ENCODE assay signal across 8 cellular contexts in the genomic region with DNA sequence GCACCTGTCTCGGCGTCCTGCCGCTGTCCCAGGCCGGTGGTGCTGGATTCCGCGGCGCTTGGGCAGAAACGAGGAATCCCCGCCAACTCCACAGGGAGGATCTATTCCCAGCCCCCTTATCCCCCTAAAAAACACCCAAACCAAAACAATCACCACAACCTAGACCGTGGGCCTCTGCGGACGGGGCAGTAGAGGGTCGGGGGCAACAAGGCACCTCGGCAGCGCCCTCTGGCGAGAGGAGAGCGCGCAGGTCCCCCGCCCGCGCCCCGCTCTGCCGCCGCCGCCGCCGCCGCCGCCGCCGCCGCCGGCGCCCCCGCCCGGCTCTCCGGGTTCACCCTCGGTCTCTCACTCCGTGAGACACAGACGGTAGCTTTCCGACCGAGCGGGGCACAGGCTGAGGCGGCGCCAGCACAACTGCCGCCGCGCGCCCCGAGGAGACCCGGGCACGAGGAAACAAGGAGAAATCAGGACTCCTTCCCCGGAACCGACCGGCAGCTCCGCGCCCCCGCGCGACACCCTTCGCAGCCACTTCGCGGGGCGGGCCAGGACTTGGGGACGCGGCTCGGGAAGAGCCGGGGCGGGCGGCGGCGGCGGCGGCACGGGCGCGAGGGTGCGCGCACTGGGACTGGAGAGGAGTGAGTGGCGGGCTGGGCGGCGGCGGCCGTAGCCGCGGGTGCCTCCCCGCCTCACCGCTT. TPM values are rescaled to one million over a fixed set of nuclear protein-coding genes. Genes with fewer than 3 reads are reported as not detected.
DNase-seq lines count a peak whose midpoint lies in the region; TF ChIP-seq lines count a peak whose summit lies in the region.

TSS of gene SLC35F1 (plus strand) at position 360 of the 695 bp plus-strand sequence.

- H3K27me3 Mint-ChIP-seq in neural crest cell (ENCODE audit: low read depth): peaks cover 4% of the 10 kb centered on the region

- H3K4me1 Mint-ChIP-seq in neural crest cell: peaks cover 27% of the 10 kb centered on the region

- H3K4me3 ChIP-seq in HEK293 (ENCODE audit: low read depth, low read length) (peak within 1 kb of the TSS; percentile 79), foreskin fibroblast (ENCODE audit: low read depth in 1 of 2, low read length in 2 of 2) (peak within 1 kb of the TSS; percentile 37 to 39), vagina (peak within 1 kb of the TSS; percentile 44 to 63)

- intact Hi-C loops in vagina (cut with DNase I): no loop called here

- CTCF ChIA-PET in HEK293 (lab: Yijun Ruan, JAX): interaction anchor here (0.5 to 1.8 kb wide), 10 partner anchors 12 to 1745 kb away, joined by 3 to 11 read pairs (median 3); no protein-coding TSS in a partner anchor

- DNase-seq in NCI-H446 (lab: John Stamatoyannopoulos, UW): peak; percentile 37 to 60
- DNase-seq in NCI-H446 treated with DMSO at 0.1 percent for 48 hours (lab: John Stamatoyannopoulos, UW): no peak
- DNase-seq in NCI-H1092 treated with DMSO at 0.1 percent for 48 hours (lab: John Stamatoyannopoulos, UW): peak; percentile 23
- peak; percentile 19 for DNase-seq in activated CD8-positive, alpha-beta memory T cell treated with anti-CD3 and anti-CD28 coated beads, Interleukin-2, amount 50 U/mL, for 4 hours
- DNase-seq in foreskin fibroblast: peak in 1 of 2 donors; percentile 38
- peak; percentile 84 for DNase-seq in neural crest cell (ENCODE audit: low read depth, low spot score)
- DNase-seq in vagina (ENCODE audit: extremely low spot score in 2 of 2): no peak

- no peaks in the 10 kb centered on the region for H3K9me3 Mint-ChIP-seq in neural crest cell

- peak within 1 kb of the TSS; percentile 84 for H3K27ac ChIP-seq in HEK293 (ENCODE audit: extremely low read depth, low read depth, low read length)
- no peak within 1 kb of the TSS for H3K27ac ChIP-seq in vagina

- H3K36me3 Mint-ChIP-seq in neural crest cell (ENCODE audit: low read depth): no peaks in the 10 kb centered on the region

- H3K9me3 ChIP-seq in HEK293 (ENCODE audit: control insufficient read depth, insufficient read depth, low read depth, low read length) (no peaks in the 10 kb centered on the region), vagina (no peaks in the 10 kb centered on the region)

- 0 out of 2 replicates have a peak, but pooled peaks cover 2% of the 10 kb centered on the region for H3K4me1 ChIP-seq in HEK293 (ENCODE audit: control insufficient read depth, insufficient read depth, low read length)
- peaks cover 9% of the 10 kb centered on the region for H3K4me1 ChIP-seq in vagina

- no peak for TF ChIP-seq POLR2A in vagina (IDR thresholded peaks at IDR 0.05)

- H3K4me3 Mint-ChIP-seq in neural crest cell: peak within 1 kb of the TSS; percentile 96

- no peaks in the 10 kb centered on the region for H3K36me3 ChIP-seq in HEK293 (ENCODE audit: control insufficient read depth in 2 of 2, insufficient read depth in 1 of 2, low read length in 2 of 2)
- no peaks in the 10 kb centered on the region for H3K36me3 ChIP-seq in vagina

- H3K27ac Mint-ChIP-seq in neural crest cell (ENCODE audit: unreplicated experiment): peak within 1 kb of the TSS; percentile 85

- TF ChIP-seq CTCF in HEK293 (tag by site-specific recombination; IDR thresholded peaks at IDR 0.05) (peak; percentile 86), foreskin fibroblast (IDR thresholded peaks at IDR 0.05; ENCODE audit: low read depth, low read length) (peak; percentile 15), neural crest cell (conservative IDR thresholded peaks at IDR 0.05) (peak; percentile 76), vagina (IDR thresholded peaks at IDR 0.05) (no peak)

- H3K27me3 ChIP-seq in vagina: no peaks in the 10 kb centered on the region

- POLR2A ChIA-PET in HEK293 (lab: Yijun Ruan, JAX): interaction anchor here (0.7 to 1.3 kb wide), 2 partner anchors 12 to 278 kb away, joined by 4 read pairs; no protein-coding TSS in a partner anchor

TF ChIP-seq in HEK293, 187 proteins besides CTCF, POLR2A, EP300 and RAD21 (continues in another document):
- TF ChIP-seq ZNF280D (tag by site-specific recombination; IDR thresholded peaks at IDR 0.05) (no peak), MZF1 (tag by site-specific recombination; IDR thresholded peaks at IDR 0.05; ENCODE audit: borderline replicate concordance) (no peak), HOXA7 (CRISPR knock-in tag; IDR thresholded peaks at IDR 0.05; ENCODE audit: borderline replicate concordance) (no peak), TRIM28 (IDR thresholded peaks at IDR 0.05; ENCODE audit: borderline replicate concordance, low read length) (no peak), ZNF221 (tag by site-specific recombination; IDR thresholded peaks at IDR 0.05; ENCODE audit: borderline replicate concordance) (no peak), ZBTB17 (tag by site-specific recombination; IDR thresholded peaks at IDR 0.05) (no peak), PBX3 (CRISPR knock-in tag; IDR thresholded peaks at IDR 0.05) (no peak; the same call in 1 of the 2 replicates), ZNF132 (tag by site-specific recombination; IDR thresholded peaks at IDR 0.05; ENCODE audit: borderline replicate concordance) (no peak), KLF7 (tag by site-specific recombination; IDR thresholded peaks at IDR 0.05; ENCODE audit: borderline replicate concordance) (no peak), ZNF169 (tag by site-specific recombination; IDR thresholded peaks at IDR 0.05) (no peak), GLIS2 (tag by site-specific recombination; IDR thresholded peaks at IDR 0.05) (no peak), ZNF560 (tag by site-specific recombination; IDR thresholded peaks at IDR 0.05; ENCODE audit: borderline replicate concordance) (0 out of 2 replicates have a peak, but pooled peaks have one; percentile 2), HOXD13 (CRISPR knock-in tag; IDR thresholded peaks at IDR 0.05; ENCODE audit: borderline replicate concordance) (no peak)
- TF ChIP-seq, protein P1, sequence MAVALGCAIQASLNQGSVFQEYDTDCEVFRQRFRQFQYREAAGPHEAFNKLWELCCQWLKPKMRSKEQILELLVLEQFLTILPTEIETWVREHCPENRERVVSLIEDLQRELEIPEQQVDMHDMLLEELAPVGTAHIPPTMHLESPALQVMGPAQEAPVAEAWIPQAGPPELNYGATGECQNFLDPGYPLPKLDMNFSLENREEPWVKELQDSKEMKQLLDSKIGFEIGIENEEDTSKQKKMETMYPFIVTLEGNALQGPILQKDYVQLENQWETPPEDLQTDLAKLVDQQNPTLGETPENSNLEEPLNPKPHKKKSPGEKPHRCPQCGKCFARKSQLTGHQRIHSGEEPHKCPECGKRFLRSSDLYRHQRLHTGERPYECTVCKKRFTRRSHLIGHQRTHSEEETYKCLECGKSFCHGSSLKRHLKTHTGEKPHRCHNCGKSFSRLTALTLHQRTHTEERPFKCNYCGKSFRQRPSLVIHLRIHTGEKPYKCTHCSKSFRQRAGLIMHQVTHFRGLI (tag by site-specific recombination; IDR thresholded peaks at IDR 0.05): no peak
- TF ChIP-seq, protein P2, sequence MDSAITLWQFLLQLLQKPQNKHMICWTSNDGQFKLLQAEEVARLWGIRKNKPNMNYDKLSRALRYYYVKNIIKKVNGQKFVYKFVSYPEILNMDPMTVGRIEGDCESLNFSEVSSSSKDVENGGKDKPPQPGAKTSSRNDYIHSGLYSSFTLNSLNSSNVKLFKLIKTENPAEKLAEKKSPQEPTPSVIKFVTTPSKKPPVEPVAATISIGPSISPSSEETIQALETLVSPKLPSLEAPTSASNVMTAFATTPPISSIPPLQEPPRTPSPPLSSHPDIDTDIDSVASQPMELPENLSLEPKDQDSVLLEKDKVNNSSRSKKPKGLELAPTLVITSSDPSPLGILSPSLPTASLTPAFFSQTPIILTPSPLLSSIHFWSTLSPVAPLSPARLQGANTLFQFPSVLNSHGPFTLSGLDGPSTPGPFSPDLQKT (IDR thresholded peaks at IDR 0.05; ENCODE audit: borderline replicate concordance, low read depth, low read length): no peak

RNA-seq across cellular contexts. Expression of gene SLC35F1, which starts in this region (rescaled TPM):
- total RNA-seq in neural crest cell (41.4 and 43.1 TPM in 2 replicates), vagina (2.7 TPM)

Comparison
In these comparisons a context has a peak if more than half of its experiments do, and no peak if none do; other contexts are left out.
1. RNA of gene SLC35F1 (total RNA-seq): 41.4 to 43.1 TPM in neural crest cell; 2.7 TPM in vagina (single experiment); every median in the first group is over 10 times any median in the second.
2. DNase-seq: peak in NCI-H446 (2 of 2), NCI-H1092 treated with DMSO at 0.1 percent for 48 hours (single experiment), activated CD8-positive, alpha-beta memory T cell treated with anti-CD3 and anti-CD28 coated beads, Interleukin-2, amount 50 U/mL, for 4 hours (single experiment) and neural crest cell (single experiment); none in NCI-H446 treated with DMSO at 0.1 percent for 48 hours (single experiment) and vagina (0 of 2).
3. CTCF ChIP-seq: peak in HEK293 (single experiment), foreskin fibroblast (single experiment) and neural crest cell (single experiment); none in vagina (0 of 3).
4. Peak in every context shown above with its lines, with median percentiles within 50 percentile points of each other: H3K4me3 ChIP-seq.